Comparison of ENCODE assay signal across 1 cellular context in the genomic region with DNA sequence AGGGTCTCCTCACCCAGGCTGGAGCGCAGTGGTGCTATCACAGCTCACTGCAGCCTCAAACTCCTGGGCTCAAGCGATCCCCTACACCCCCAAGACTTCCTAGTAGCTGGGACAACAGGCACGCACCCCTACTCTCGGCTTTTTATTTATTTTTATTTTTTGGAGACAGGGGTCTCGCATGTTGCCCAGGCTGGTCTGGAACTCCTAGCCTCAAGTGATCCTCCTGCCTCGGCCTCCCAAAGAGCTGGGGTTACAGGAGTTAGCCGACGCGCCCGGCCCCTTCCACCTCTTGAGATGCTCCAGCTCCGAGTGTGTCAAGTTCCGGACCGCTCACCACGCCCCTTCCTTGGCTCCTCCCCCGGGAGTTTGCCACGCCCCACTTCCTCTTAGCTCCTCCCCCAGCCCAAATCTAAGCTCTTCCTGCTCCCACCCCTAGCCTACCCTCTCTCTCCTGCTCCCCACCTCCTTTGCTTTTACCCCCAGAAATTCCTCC.
TF ChIP-seq lines count a peak whose summit lies in the region.

No MANE protein-coding gene starts in this region.

TF ChIP-seq in HepG2, 621 proteins besides CTCF, POLR2A, EP300 and RAD21:
- peak; percentile 52; the same call in 1 of the 2 replicates for TF ChIP-seq ZNF7 (CRISPR knock-in tag; IDR thresholded peaks at IDR 0.05)
- TF ChIP-seq REST (IDR thresholded peaks at IDR 0.05; ENCODE audit: borderline replicate concordance in 1 of 2, low read depth in 1 of 2, low read length in 2 of 2), result no peak
